In genomic region chr16:11356573-11357331, GRCh38 we compare ENCODE assay signal across 1 cellular context.
A peak's percentile ranks its signal among the peaks of the same experiment; 100 is the strongest.
TF ChIP-seq lines count a peak whose summit lies in the region.

No MANE protein-coding gene starts in this region.

TF ChIP-seq in K562, 482 proteins besides CTCF, POLR2A, EP300 and RAD21 (continued from another document and continues in another):
- TF ChIP-seq MGA (IDR thresholded peaks at IDR 0.05) = 0 out of 2 replicates have a peak, but pooled peaks have one; percentile 11
- TF ChIP-seq, protein P1, sequence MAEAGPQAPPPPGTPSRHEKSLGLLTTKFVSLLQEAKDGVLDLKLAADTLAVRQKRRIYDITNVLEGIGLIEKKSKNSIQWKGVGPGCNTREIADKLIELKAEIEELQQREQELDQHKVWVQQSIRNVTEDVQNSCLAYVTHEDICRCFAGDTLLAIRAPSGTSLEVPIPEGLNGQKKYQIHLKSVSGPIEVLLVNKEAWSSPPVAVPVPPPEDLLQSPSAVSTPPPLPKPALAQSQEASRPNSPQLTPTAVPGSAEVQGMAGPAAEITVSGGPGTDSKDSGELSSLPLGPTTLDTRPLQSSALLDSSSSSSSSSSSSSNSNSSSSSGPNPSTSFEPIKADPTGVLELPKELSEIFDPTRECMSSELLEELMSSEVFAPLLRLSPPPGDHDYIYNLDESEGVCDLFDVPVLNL (CRISPR knock-in tag; IDR thresholded peaks at IDR 0.05; ENCODE audit: low read depth) = no peak
- no peak for TF ChIP-seq PHB (CRISPR knock-in tag; IDR thresholded peaks at IDR 0.05)
- TF ChIP-seq, protein P2, sequence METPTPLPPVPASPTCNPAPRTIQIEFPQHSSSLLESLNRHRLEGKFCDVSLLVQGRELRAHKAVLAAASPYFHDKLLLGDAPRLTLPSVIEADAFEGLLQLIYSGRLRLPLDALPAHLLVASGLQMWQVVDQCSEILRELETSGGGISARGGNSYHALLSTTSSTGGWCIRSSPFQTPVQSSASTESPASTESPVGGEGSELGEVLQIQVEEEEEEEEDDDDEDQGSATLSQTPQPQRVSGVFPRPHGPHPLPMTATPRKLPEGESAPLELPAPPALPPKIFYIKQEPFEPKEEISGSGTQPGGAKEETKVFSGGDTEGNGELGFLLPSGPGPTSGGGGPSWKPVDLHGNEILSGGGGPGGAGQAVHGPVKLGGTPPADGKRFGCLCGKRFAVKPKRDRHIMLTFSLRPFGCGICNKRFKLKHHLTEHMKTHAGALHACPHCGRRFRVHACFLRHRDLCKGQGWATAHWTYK (CRISPR knock-in tag; IDR thresholded peaks at IDR 0.05) = no peak
- TF ChIP-seq MAZ (CRISPR knock-in tag; conservative IDR thresholded peaks at IDR 0.05 in 1 of 2, IDR thresholded peaks at IDR 0.05 in 1 of 2) = peak in 1 of 2 experiments; percentile 40; a peak in 1 of 4 replicates
- TF ChIP-seq ZNF124 (CRISPR knock-in tag; IDR thresholded peaks at IDR 0.05) = no peak
- TF ChIP-seq, protein P3, sequence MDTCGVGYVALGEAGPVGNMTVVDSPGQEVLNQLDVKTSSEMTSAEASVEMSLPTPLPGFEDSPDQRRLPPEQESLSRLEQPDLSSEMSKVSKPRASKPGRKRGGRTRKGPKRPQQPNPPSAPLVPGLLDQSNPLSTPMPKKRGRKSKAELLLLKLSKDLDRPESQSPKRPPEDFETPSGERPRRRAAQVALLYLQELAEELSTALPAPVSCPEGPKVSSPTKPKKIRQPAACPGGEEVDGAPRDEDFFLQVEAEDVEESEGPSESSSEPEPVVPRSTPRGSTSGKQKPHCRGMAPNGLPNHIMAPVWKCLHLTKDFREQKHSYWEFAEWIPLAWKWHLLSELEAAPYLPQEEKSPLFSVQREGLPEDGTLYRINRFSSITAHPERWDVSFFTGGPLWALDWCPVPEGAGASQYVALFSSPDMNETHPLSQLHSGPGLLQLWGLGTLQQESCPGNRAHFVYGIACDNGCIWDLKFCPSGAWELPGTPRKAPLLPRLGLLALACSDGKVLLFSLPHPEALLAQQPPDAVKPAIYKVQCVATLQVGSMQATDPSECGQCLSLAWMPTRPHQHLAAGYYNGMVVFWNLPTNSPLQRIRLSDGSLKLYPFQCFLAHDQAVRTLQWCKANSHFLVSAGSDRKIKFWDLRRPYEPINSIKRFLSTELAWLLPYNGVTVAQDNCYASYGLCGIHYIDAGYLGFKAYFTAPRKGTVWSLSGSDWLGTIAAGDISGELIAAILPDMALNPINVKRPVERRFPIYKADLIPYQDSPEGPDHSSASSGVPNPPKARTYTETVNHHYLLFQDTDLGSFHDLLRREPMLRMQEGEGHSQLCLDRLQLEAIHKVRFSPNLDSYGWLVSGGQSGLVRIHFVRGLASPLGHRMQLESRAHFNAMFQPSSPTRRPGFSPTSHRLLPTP (IDR thresholded peaks at IDR 0.05; ENCODE audit: borderline replicate concordance, extremely low read depth, insufficient read length) = no peak
- TF ChIP-seq RBM14 (IDR thresholded peaks at IDR 0.05; ENCODE audit: borderline replicate concordance, insufficient read depth, low read depth, low read length) = no peak
- TF ChIP-seq, protein P4, sequence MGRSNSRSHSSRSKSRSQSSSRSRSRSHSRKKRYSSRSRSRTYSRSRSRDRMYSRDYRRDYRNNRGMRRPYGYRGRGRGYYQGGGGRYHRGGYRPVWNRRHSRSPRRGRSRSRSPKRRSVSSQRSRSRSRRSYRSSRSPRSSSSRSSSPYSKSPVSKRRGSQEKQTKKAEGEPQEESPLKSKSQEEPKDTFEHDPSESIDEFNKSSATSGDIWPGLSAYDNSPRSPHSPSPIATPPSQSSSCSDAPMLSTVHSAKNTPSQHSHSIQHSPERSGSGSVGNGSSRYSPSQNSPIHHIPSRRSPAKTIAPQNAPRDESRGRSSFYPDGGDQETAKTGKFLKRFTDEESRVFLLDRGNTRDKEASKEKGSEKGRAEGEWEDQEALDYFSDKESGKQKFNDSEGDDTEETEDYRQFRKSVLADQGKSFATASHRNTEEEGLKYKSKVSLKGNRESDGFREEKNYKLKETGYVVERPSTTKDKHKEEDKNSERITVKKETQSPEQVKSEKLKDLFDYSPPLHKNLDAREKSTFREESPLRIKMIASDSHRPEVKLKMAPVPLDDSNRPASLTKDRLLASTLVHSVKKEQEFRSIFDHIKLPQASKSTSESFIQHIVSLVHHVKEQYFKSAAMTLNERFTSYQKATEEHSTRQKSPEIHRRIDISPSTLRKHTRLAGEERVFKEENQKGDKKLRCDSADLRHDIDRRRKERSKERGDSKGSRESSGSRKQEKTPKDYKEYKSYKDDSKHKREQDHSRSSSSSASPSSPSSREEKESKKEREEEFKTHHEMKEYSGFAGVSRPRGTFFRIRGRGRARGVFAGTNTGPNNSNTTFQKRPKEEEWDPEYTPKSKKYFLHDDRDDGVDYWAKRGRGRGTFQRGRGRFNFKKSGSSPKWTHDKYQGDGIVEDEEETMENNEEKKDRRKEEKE (IDR thresholded peaks at IDR 0.05; ENCODE audit: borderline replicate concordance in 1 of 2, control insufficient read depth in 1 of 2, low read depth in 2 of 2, low read length in 1 of 2) = no peak
- TF ChIP-seq, protein P5, sequence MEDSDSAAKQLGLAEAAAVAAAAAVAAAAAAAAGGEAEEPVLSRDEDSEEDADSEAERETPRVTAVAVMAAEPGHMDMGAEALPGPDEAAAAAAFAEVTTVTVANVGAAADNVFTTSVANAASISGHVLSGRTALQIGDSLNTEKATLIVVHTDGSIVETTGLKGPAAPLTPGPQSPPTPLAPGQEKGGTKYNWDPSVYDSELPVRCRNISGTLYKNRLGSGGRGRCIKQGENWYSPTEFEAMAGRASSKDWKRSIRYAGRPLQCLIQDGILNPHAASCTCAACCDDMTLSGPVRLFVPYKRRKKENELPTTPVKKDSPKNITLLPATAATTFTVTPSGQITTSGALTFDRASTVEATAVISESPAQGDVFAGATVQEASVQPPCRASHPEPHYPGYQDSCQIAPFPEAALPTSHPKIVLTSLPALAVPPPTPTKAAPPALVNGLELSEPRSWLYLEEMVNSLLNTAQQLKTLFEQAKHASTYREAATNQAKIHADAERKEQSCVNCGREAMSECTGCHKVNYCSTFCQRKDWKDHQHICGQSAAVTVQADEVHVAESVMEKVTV (CRISPR knock-in tag; IDR thresholded peaks at IDR 0.05) = peak; percentile 62
- TF ChIP-seq PHF20 (IDR thresholded peaks at IDR 0.05; ENCODE audit: partially characterized antibody) = no peak
- no peak for TF ChIP-seq LARP7 (IDR thresholded peaks at IDR 0.05)
- no peak for TF ChIP-seq HDAC8 (tag; IDR thresholded peaks at IDR 0.05)
- no peak for TF ChIP-seq ESRRB (CRISPR knock-in tag; IDR thresholded peaks at IDR 0.05; ENCODE audit: borderline replicate concordance)
- TF ChIP-seq ZNF766 (CRISPR knock-in tag; conservative IDR thresholded peaks at IDR 0.05) = no peak
- TF ChIP-seq, protein P6, sequence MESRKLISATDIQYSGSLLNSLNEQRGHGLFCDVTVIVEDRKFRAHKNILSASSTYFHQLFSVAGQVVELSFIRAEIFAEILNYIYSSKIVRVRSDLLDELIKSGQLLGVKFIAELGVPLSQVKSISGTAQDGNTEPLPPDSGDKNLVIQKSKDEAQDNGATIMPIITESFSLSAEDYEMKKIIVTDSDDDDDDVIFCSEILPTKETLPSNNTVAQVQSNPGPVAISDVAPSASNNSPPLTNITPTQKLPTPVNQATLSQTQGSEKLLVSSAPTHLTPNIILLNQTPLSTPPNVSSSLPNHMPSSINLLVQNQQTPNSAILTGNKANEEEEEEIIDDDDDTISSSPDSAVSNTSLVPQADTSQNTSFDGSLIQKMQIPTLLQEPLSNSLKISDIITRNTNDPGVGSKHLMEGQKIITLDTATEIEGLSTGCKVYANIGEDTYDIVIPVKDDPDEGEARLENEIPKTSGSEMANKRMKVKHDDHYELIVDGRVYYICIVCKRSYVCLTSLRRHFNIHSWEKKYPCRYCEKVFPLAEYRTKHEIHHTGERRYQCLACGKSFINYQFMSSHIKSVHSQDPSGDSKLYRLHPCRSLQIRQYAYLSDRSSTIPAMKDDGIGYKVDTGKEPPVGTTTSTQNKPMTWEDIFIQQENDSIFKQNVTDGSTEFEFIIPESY (CRISPR knock-in tag; IDR thresholded peaks at IDR 0.05) = 0 out of 2 replicates have a peak, but pooled peaks have one; percentile 51
- TF ChIP-seq, protein P7, sequence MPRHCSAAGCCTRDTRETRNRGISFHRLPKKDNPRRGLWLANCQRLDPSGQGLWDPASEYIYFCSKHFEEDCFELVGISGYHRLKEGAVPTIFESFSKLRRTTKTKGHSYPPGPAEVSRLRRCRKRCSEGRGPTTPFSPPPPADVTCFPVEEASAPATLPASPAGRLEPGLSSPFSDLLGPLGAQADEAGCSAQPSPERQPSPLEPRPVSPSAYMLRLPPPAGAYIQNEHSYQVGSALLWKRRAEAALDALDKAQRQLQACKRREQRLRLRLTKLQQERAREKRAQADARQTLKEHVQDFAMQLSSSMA (CRISPR knock-in tag; IDR thresholded peaks at IDR 0.05) = no peak
- TF ChIP-seq CREB3L1 (IDR thresholded peaks at IDR 0.05; ENCODE audit: borderline replicate concordance, low read depth) = no peak
- TF ChIP-seq NFE2L1 (tag; IDR thresholded peaks at IDR 0.05; ENCODE audit: borderline replicate concordance, low read depth) = no peak
- TF ChIP-seq NEUROD1 (IDR thresholded peaks at IDR 0.05; ENCODE audit: borderline replicate concordance, low read depth, low read length, partially characterized antibody) = no peak
- peak; percentile 78; the same call in 1 of the 2 replicates for TF ChIP-seq ESRRA (IDR thresholded peaks at IDR 0.05; ENCODE audit: borderline replicate concordance, low read depth)
- no peak for TF ChIP-seq GATAD2B (IDR thresholded peaks at IDR 0.05; ENCODE audit: borderline replicate concordance)
- 0 out of 2 replicates have a peak, but pooled peaks have one; percentile 19 for TF ChIP-seq SOX6 (IDR thresholded peaks at IDR 0.05)
